Comparison of ENCODE assay signal across 26 cellular contexts in the genomic region with DNA sequence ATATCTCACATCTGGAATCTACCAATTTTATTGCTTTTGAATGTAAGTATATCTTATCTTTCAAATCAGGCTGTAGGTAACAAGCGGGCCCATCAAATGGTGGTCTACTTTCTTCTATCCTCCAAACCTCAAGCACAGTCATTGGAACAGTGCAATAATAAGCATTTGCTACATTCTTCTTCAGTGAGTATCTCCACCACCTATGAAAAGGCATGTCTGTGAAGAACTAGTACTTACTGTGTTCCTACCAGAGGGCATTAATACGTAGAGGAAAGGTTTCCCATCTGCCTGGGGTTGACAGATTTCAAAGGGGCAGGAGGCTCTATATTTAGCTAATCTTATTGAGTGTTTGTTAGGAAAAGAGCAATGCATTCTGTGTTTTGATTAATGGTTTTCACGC.
"Had no signal": no experiment of that assay in that cellular context is flagged by ENCODE, and none has a peak within 500 bp of the region (broad histone marks: within the 10 kb centered on the region; RNA-seq: fewer than 3 reads in every experiment).

No MANE protein-coding gene starts in this region.

- FAIRE-seq: islet of Langerhans, kidney, urothelium cell line had no signal

- H3K36me3 ChIP-seq: left lung, lower lobe of right lung, ovary, right atrium auricular region, right lobe of liver, stomach, thyroid gland, transverse colon, upper lobe of right lung had no signal

- H3K4me3 ChIP-seq: left lung, lower lobe of right lung, ovary, right atrium auricular region, right lobe of liver, smooth muscle cell, stomach, testis, thyroid gland, transverse colon, upper lobe of right lung had no signal

- H3K27me3 ChIP-seq: left lung, ovary, right atrium auricular region, right lobe of liver, stomach, testis, thyroid gland, transverse colon, upper lobe of right lung had no signal

- DNase-seq: hypothalamus; immature natural killer cell; kidney; left colon; left lung; lower lobe of right lung; mammary epithelial cell; mesenchymal stem cell; naive B cell; natural killer cell; nephron progenitor cell; ovary; right lobe of liver; stimulated activated CD4-positive, alpha-beta T cell treated with anti-CD3 and anti-CD28 coated beads, Interleukin-2, amount 100 ng/mL, for 24 hours; stimulated activated CD4-positive, alpha-beta T cell treated with anti-CD3 and anti-CD28 coated beads, Interleukin-4, amount 100 ng/mL, for 1 hour; stimulated activated naive B cell treated with anti-CD40 and anti-IgM and Interleukin-4, amounts not matched to agents 10 μg/mL and 1 μg/mL and 100 μg/mL, for 72 hours; stimulated activated naive CD8-positive, alpha-beta T cell treated with anti-CD3 and anti-CD28 coated beads, Interleukin-15, Interleukin-2, amounts not matched to agents 100 U/mL and 50 U/mL, for 24 hours; stomach; testis; thyroid gland; transverse colon; upper lobe of right lung had no signal
